7 cellular contexts compared by ENCODE assay signal in the genomic region with DNA sequence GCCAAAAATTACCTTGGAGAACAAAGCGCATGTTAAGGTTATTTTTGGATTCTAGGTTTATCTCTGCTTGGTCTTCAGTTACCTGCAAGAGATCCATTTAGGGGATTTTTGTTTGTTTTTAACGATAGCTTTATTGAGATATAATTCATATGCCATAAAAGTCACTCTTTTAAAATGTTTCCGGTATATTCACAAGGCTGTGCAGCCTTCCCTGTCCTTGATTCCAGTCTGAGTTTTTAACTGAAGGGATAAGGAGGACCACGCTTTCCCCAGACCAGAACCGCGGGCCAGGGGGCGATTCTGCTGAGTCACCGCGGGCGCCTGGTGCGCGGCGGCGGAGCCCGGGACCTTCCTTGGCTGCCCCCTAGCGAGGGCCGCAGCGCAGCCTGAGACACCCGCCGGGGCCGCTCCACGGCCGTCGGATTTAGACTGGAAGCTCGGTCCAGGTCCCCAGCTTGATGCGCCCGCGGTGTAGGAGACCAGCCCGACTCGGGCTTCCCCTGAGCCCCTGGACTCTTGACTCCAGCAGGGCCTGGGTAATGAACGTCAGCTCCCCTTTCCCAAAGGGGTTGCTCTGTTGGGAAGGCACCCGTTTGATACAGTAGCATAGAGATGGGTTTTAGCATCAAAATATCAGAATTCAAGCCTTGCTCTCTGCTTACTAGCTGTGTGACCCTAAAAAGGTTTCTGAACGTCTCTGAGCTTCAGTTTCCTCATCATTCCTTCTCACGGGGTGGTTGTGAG. TPM values are rescaled to one million over a fixed set of nuclear protein-coding genes. Genes with fewer than 3 reads are reported as not detected.
DNase-seq lines count a peak whose midpoint lies in the region; ATAC-seq and TF ChIP-seq lines count a peak whose summit lies in the region.

No MANE protein-coding gene starts in this region.

- H4K20me1 ChIP-seq in OCI-LY1 (ENCODE audit: insufficient read depth, low read length) = no peaks in the 10 kb centered on the region

- no peak overlapping the region for H3K27ac ChIP-seq in OCI-LY1 (ENCODE audit: low read depth, low read length, poor library complexity, severe bottlenecking)
- peak overlapping the region in 2 of 4 donors; percentile 33 to 44 for H3K27ac ChIP-seq in esophagus squamous epithelium
- peak overlapping the region; percentile 57 for H3K27ac ChIP-seq in muscle layer of colon (ENCODE audit: low read depth, low read length)

- DNase-seq in activated T-cell treated with anti-CD3 and anti-CD28 coated beads, Interleukin-2, amount 50 U/mL, for 48 hours = peak; percentile 78 to 83
- DNase-seq in esophagus squamous epithelium (lab: John Stamatoyannopoulos, UW) = no peak
- peak; percentile 17 to 51 for DNase-seq in stimulated activated CD8-positive, alpha-beta memory T cell treated with anti-CD3 and anti-CD28 coated beads, Interleukin-7, amount 100 ng/mL, for 4 hours (ENCODE audit: low read depth in 2 of 2)
- DNase-seq in GF-D8 (lab: John Stamatoyannopoulos, UW) = no peak

- H3K36me3 ChIP-seq in OCI-LY1 (ENCODE audit: insufficient read depth, low read length) (no peaks in the 10 kb centered on the region), esophagus squamous epithelium (no peaks in the 10 kb centered on the region), muscle layer of colon (ENCODE audit: insufficient read depth, low read length) (no peaks in the 10 kb centered on the region)

- intact Hi-C loops in esophagus squamous epithelium (cut with DNase I) = no loop called here

- no peak for TF ChIP-seq POLR2A in esophagus squamous epithelium (IDR thresholded peaks at IDR 0.05)

- H3K27me3 ChIP-seq in OCI-LY1 (ENCODE audit: insufficient read depth, low read length) = peaks cover 8% of the 10 kb centered on the region; the same call in 1 of the 2 replicates
- H3K27me3 ChIP-seq in esophagus squamous epithelium = peaks cover 0 to 25% (median 0%) of the 10 kb centered on the region in 4 donors
- peaks cover 9 to 10% of the 10 kb centered on the region in 2 donors for H3K27me3 ChIP-seq in muscle layer of colon (ENCODE audit: control insufficient read depth in 1 of 2, insufficient read depth in 2 of 2, low read length in 2 of 2)

- H3F3A ChIP-seq in OCI-LY1 (ENCODE audit: insufficient read depth, low read length) = no peaks in the 10 kb centered on the region

- H3K9me3 ChIP-seq in OCI-LY1 (ENCODE audit: low read length) (no peaks in the 10 kb centered on the region), esophagus squamous epithelium (no peaks in the 10 kb centered on the region), muscle layer of colon (ENCODE audit: low read length) (no peaks in the 10 kb centered on the region)

- peak overlapping the region; percentile 60 for H3K4me2 ChIP-seq in OCI-LY1 (ENCODE audit: low read length)

- no peaks in the 10 kb centered on the region for H3K9me2 ChIP-seq in OCI-LY1 (ENCODE audit: low read depth, low read length)

- H3K79me2 ChIP-seq in OCI-LY1 (ENCODE audit: insufficient read depth, low read length) = no peaks in the 10 kb centered on the region

- H3K4me3 ChIP-seq in OCI-LY1 (ENCODE audit: low read depth, low read length, poor library complexity, severe bottlenecking) (peak overlapping the region; percentile 34), esophagus squamous epithelium (peak overlapping the region in 3 of 4 donors; percentile 17 to 53 (median 20)), muscle layer of colon (ENCODE audit: low read depth in 1 of 2, low read length in 2 of 2) (peak overlapping the region in 1 of 2 donors; percentile 44)

- H3K4me1 ChIP-seq in OCI-LY1 (ENCODE audit: insufficient read depth, low read length, severe bottlenecking) (peaks cover 7% of the 10 kb centered on the region), esophagus squamous epithelium (peaks cover 0 to 23% (median 11%) of the 10 kb centered on the region in 3 donors), muscle layer of colon (ENCODE audit: insufficient read depth, low read length) (peaks cover 8% of the 10 kb centered on the region)

- H3K9ac ChIP-seq in OCI-LY1 (ENCODE audit: low read length) (peak overlapping the region; percentile 26; the same call in 1 of the 2 replicates), muscle layer of colon (ENCODE audit: low read length) (no peak overlapping the region)

- TF ChIP-seq CTCF in OCI-LY1 (IDR thresholded peaks at IDR 0.05; ENCODE audit: low read length) (peak; percentile 76), esophagus squamous epithelium (IDR thresholded peaks at IDR 0.05) (peak; percentile 42 to 80 (median 74))

- 15 to 22% methylated on average over 7 to 9 of the region's 34 CpGs for WGBS in esophagus squamous epithelium, 2 donors

- peak overlapping the region; percentile 83; the same call in 1 of the 2 replicates for H2AFZ ChIP-seq in OCI-LY1 (ENCODE audit: low read length)

- ATAC-seq in GM21723 (IDR thresholded peaks at IDR 0.05; ENCODE audit: unreplicated experiment) = peak; percentile 48

RNA-seq across cellular contexts. Expression of gene STH, which starts 50.0 kb away (rescaled TPM):
- not detected for total RNA-seq in esophagus squamous epithelium

RNA-seq across cellular contexts. Expression of gene MAPT, which starts 54.7 kb away (rescaled TPM):
- total RNA-seq in esophagus squamous epithelium = 10 to 100 TPM in 1 of 4 donors, 1 to 10 TPM in 1, under 1 TPM in 2; 0.44 to 12.2 (median 3.3) TPM

Comparison
In these comparisons a context has a peak if more than half of its experiments do, and no peak if none do; other contexts are left out.
1. DNase-seq: peak in activated T-cell treated with anti-CD3 and anti-CD28 coated beads, Interleukin-2, amount 50 U/mL, for 48 hours (2 of 2) and stimulated activated CD8-positive, alpha-beta memory T cell treated with anti-CD3 and anti-CD28 coated beads, Interleukin-7, amount 100 ng/mL, for 4 hours (2 of 2); none in esophagus squamous epithelium (single experiment) and GF-D8 (single experiment).